In the genomic region with DNA sequence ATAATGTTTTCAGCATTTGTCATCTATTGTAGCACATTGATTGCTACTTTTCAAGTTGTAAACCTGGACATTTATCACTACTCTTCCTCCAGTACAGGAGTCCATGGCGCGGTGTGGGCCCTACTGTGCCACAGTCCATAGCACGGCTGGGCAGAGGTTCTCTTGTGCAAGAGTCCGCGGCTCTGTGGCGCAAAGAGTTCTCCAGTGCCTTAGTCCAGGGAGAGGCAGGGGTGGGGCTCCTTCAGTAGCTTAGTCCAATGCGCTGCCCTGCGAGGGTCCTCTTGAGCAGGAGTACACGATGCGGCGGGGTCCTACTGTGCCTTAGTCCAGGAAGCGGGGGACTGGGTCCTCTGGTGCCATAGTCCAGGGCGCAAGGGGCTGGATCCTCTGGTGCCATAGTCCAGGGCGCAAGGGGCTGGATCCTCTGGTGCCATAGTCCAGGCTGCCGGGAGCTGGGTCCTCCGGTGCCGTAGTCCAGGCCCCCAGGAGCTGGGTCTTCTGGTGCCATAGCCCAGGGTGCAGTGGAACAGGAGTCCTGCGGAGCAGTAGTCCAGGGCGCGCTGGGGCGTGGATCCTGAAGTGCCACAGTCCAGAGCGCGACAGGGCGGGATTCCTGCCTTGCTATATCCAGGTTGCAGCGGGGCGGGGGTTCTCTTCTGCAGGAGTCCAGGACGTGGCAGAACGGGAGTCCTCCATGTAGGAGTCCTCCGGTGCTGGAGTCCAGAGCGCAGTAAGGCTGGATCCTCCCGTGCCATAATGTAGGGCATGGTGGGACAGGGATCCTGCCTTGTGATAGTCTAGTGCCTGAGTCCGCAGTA, we compare ENCODE assay signal across 23 cellular contexts.
A peak's percentile ranks its signal among the peaks of the same experiment; 100 is the strongest.
DNase-seq lines count a peak whose midpoint lies in the region; ATAC-seq, FAIRE-seq and TF ChIP-seq lines count a peak whose summit lies in the region.
"Had no signal": no experiment of that assay in that cellular context is flagged by ENCODE, and none has a peak within 500 bp of the region (broad histone marks: within the 10 kb centered on the region; RNA-seq: fewer than 3 reads in every experiment).

No MANE protein-coding gene starts in this region.

- WGBS in HepG2 (ENCODE audit: low lambda C conversion rate) = 74% methylated on average over 20 of the region's 32 CpGs
- WGBS in right lobe of liver (ENCODE audit: insufficient coverage, low coverage, low lambda C conversion rate, missing lambda C conversion rate) = 93% methylated on average over 2 of the region's 32 CpGs

- TF ChIP-seq POLR2A in HepG2 (IDR thresholded peaks at IDR 0.05; ENCODE audit: insufficient read depth in 1 of 2, low read depth in 2 of 2, low read length in 2 of 2) = no peak
- TF ChIP-seq POLR2A in right lobe of liver (IDR thresholded peaks at IDR 0.05) = no peak

- no peak overlapping the region for H3K9ac ChIP-seq in HepG2 (ENCODE audit: insufficient read depth, low read depth, low read length)
- H3K9ac ChIP-seq: BLaER1 treated with 17β-estradiol and CSF1 and Interleukin-3, amounts not matched to agents 10 nM and 100 nM had no signal

- TF ChIP-seq RAD21 in HepG2 (CRISPR knock-in tag; IDR thresholded peaks at IDR 0.05) = no peak

- no peak for ATAC-seq in HepG2
- no peak for ATAC-seq in right lobe of liver
- no peak for ATAC-seq in lower lobe of right lung
- ATAC-seq in GM21423 (IDR thresholded peaks at IDR 0.05; ENCODE audit: unreplicated experiment) = no peak
- ATAC-seq in stimulated activated naive CD8-positive, alpha-beta T cell treated with anti-CD3 and anti-CD28 coated beads, Interleukin-15, amount 100 ng/mL, for 72 hours = no peak
- ATAC-seq: A549; CD8-positive, alpha-beta T cell had no signal

- FAIRE-seq in HepG2 (lab: Jason Lieb, UNC) = no peak
- FAIRE-seq: A549, D721Med, GM12891, GM19239 had no signal

- H3K36me3 ChIP-seq in HepG2 (replicated peaks in 1 of 2; ENCODE audit: control insufficient read depth in 1 of 2, insufficient read depth in 2 of 2, low read length in 2 of 2) (no peaks in the 10 kb centered on the region), right lobe of liver (no peaks in the 10 kb centered on the region), lower lobe of right lung (no peaks in the 10 kb centered on the region)
- H3K36me3 ChIP-seq: BLaER1 treated with 17β-estradiol and CSF1 and Interleukin-3, amounts not matched to agents 10 nM and 100 nM had no signal

- H3K4me1 ChIP-seq in HepG2 (ENCODE audit: insufficient read depth, low read length) = no peaks in the 10 kb centered on the region
- H3K4me1 ChIP-seq in right lobe of liver = no peaks in the 10 kb centered on the region
- H3K4me1 ChIP-seq in lower lobe of right lung = no peaks in the 10 kb centered on the region
- H3K4me1 ChIP-seq: A549; BLaER1 treated with 17β-estradiol and CSF1 and Interleukin-3, amounts not matched to agents 10 nM and 100 nM; Caco-2 had no signal

- H3K27me3 ChIP-seq in HepG2 (ENCODE audit: control insufficient read depth in 1 of 2, insufficient read depth in 2 of 2, low read length in 2 of 2) (0 out of 5 replicates have a peak, but pooled peaks cover 0 to 3% of the 10 kb centered on the region in 2 experiments), right lobe of liver (no peaks in the 10 kb centered on the region), lower lobe of right lung (ENCODE audit: low read depth) (peaks cover 5% of the 10 kb centered on the region)
- H3K27me3 ChIP-seq: BLaER1 treated with 17β-estradiol and CSF1 and Interleukin-3, amounts not matched to agents 10 nM and 100 nM had no signal

- H3K9me3 Mint-ChIP-seq in stimulated activated naive CD8-positive, alpha-beta T cell treated with anti-CD3 and anti-CD28 coated beads, Interleukin-15, amount 100 ng/mL, for 72 hours = no peaks in the 10 kb centered on the region
- H3K9me3 Mint-ChIP-seq: CD4-positive, alpha-beta T cell; CD8-positive, alpha-beta T cell had no signal

- intact Hi-C loops in HepG2 (cut with micrococcal nuclease; ENCODE audit: unreplicated experiment) (no loop called here), right lobe of liver (cut with DNase I) (no loop called here), lower lobe of right lung (cut with DNase I) (no loop called here), posterior vena cava (cut with DNase I) (no loop called here)

- no peak overlapping the region for H2AFZ ChIP-seq in HepG2 (ENCODE audit: low read length)

- TF ChIP-seq EP300 in HepG2 (IDR thresholded peaks at IDR 0.05; ENCODE audit: low read depth in 2 of 2, low read length in 2 of 2) (no peak), HepG2 (CRISPR knock-in tag; IDR thresholded peaks at IDR 0.05; ENCODE audit: borderline replicate concordance) (no peak)

- H3K27ac ChIP-seq in HepG2 (ENCODE audit: extremely low read length, insufficient read depth, low read length) (no peak overlapping the region), right lobe of liver (no peak overlapping the region), lower lobe of right lung (no peak overlapping the region)
- H3K27ac ChIP-seq: 22Rv1; A549; BLaER1 treated with 17β-estradiol and CSF1 and Interleukin-3, amounts not matched to agents 10 nM and 100 nM; C4-2B had no signal

- no peaks in the 10 kb centered on the region for H4K20me1 ChIP-seq in HepG2 (ENCODE audit: insufficient read depth, low read length)
- H4K20me1 ChIP-seq: BLaER1 treated with 17β-estradiol and CSF1 and Interleukin-3, amounts not matched to agents 10 nM and 100 nM had no signal

- in situ Hi-C loops in HepG2 (cut with HindIII; ENCODE audit: extremely low pct_ligation_motif_present, low pct_unique_long_range_greater_than_20kb) = loop anchor here (25.0 kb wide), 2 partner anchors 245 to 495 kb away; no protein-coding TSS in a partner anchor

- H3K9me3 ChIP-seq in HepG2 (ENCODE audit: low read length) = no peaks in the 10 kb centered on the region
- H3K9me3 ChIP-seq in right lobe of liver = no peaks in the 10 kb centered on the region
- H3K9me3 ChIP-seq in lower lobe of right lung = no peaks in the 10 kb centered on the region
- H3K9me3 ChIP-seq: A549, Caco-2 had no signal

- TF ChIP-seq CTCF in HepG2 (CRISPR knock-in tag; IDR thresholded peaks at IDR 0.05) (no peak), right lobe of liver (IDR thresholded peaks at IDR 0.05) (no peak), lower lobe of right lung (IDR thresholded peaks at IDR 0.05) (no peak)

- H3K4me3 Mint-ChIP-seq in stimulated activated naive CD8-positive, alpha-beta T cell treated with anti-CD3 and anti-CD28 coated beads, Interleukin-15, amount 100 ng/mL, for 72 hours = no peak overlapping the region
- H3K4me3 Mint-ChIP-seq: B cell; CD4-positive, alpha-beta T cell; CD8-positive, alpha-beta T cell had no signal

- H3K4me3 ChIP-seq in HepG2 (replicated peaks in 1 of 3; ENCODE audit: insufficient read depth in 1 of 3, low read depth in 2 of 3, low read length in 3 of 3) = no peak overlapping the region
- H3K4me3 ChIP-seq in right lobe of liver = no peak overlapping the region
- no peak overlapping the region for H3K4me3 ChIP-seq in lower lobe of right lung
- H3K4me3 ChIP-seq: A549; BLaER1 treated with 17β-estradiol and CSF1 and Interleukin-3, amounts not matched to agents 10 nM and 100 nM had no signal

- DNase-seq in NOMO-1 treated with DMSO at 0.1 percent for 48 hours (lab: John Stamatoyannopoulos, UW; ENCODE audit: unreplicated experiment) (peak; percentile 18), NOMO-1 (lab: John Stamatoyannopoulos, UW; ENCODE audit: unreplicated experiment in 2 of 2) (no peak), HepG2 (ENCODE audit: low spot score) (no peak), right lobe of liver (no peak), lower lobe of right lung (peak; percentile 36), posterior vena cava (ENCODE audit: low spot score) (peak; percentile 65)
- no peak for DNase-seq in stimulated activated naive CD8-positive, alpha-beta T cell treated with anti-CD3 and anti-CD28 coated beads, Interleukin-15, amount 100 ng/mL, for 72 hours
- DNase-seq: AML-193; Caco-2; Calu3; CD4-positive, alpha-beta T cell; CD8-positive, alpha-beta T cell; DMS79 treated with DMSO at 0.1 percent for 48 hours; GF-D8 had no signal

- peaks cover 26% of the 10 kb centered on the region for H3K27me3 Mint-ChIP-seq in stimulated activated naive CD8-positive, alpha-beta T cell treated with anti-CD3 and anti-CD28 coated beads, Interleukin-15, amount 100 ng/mL, for 72 hours

- POLR2A ChIA-PET in HepG2 (lab: Yijun Ruan, JAX) = no interaction called here

- BruUV-seq in HepG2 (replicated peaks; lab: Mats Ljungman, UMichigan) = no TSS peak

- no peaks in the 10 kb centered on the region for H3K4me1 Mint-ChIP-seq in stimulated activated naive CD8-positive, alpha-beta T cell treated with anti-CD3 and anti-CD28 coated beads, Interleukin-15, amount 100 ng/mL, for 72 hours
- H3K4me1 Mint-ChIP-seq: B cell had no signal

- no peak overlapping the region for H3K27ac Mint-ChIP-seq in stimulated activated naive CD8-positive, alpha-beta T cell treated with anti-CD3 and anti-CD28 coated beads, Interleukin-15, amount 100 ng/mL, for 72 hours
- H3K27ac Mint-ChIP-seq: B cell; CD4-positive, alpha-beta T cell; CD8-positive, alpha-beta T cell had no signal

- H3K4me2 ChIP-seq in HepG2 (ENCODE audit: low read depth, low read length) = no peak overlapping the region
- H3K4me2 ChIP-seq: A549; BLaER1 treated with 17β-estradiol and CSF1 and Interleukin-3, amounts not matched to agents 10 nM and 100 nM had no signal

- CTCF ChIA-PET in HepG2 (lab: Yijun Ruan, JAX; ENCODE audit: low intra/inter-chr PET ratio, low total read pairs) = no interaction called here

- H3K79me2 ChIP-seq in HepG2 (ENCODE audit: insufficient read depth, low read length) = no peaks in the 10 kb centered on the region

TF ChIP-seq in HepG2, 621 proteins besides CTCF, POLR2A, EP300 and RAD21:
- TF ChIP-seq, protein P1, sequence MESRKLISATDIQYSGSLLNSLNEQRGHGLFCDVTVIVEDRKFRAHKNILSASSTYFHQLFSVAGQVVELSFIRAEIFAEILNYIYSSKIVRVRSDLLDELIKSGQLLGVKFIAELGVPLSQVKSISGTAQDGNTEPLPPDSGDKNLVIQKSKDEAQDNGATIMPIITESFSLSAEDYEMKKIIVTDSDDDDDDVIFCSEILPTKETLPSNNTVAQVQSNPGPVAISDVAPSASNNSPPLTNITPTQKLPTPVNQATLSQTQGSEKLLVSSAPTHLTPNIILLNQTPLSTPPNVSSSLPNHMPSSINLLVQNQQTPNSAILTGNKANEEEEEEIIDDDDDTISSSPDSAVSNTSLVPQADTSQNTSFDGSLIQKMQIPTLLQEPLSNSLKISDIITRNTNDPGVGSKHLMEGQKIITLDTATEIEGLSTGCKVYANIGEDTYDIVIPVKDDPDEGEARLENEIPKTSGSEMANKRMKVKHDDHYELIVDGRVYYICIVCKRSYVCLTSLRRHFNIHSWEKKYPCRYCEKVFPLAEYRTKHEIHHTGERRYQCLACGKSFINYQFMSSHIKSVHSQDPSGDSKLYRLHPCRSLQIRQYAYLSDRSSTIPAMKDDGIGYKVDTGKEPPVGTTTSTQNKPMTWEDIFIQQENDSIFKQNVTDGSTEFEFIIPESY (CRISPR knock-in tag; IDR thresholded peaks at IDR 0.05) = peak; percentile 96
- TF ChIP-seq PHF8 (CRISPR knock-in tag; IDR thresholded peaks at IDR 0.05) (no peak), CEBPB (IDR thresholded peaks at IDR 0.05; ENCODE audit: borderline replicate concordance, low read depth, low read length) (0 out of 2 replicates have a peak, but pooled peaks have one; percentile 19)
TF ChIP-seq in HepG2: peak in this region for 2.

Comparison
In these comparisons a context has a peak if more than half of its experiments do, and no peak if none do; other contexts are left out.
1. DNase-seq: peak in NOMO-1 treated with DMSO at 0.1 percent for 48 hours (single experiment), lower lobe of right lung (single experiment) and posterior vena cava (single experiment); none in NOMO-1 (0 of 2), HepG2 (single experiment), right lobe of liver (0 of 3) and stimulated activated naive CD8-positive, alpha-beta T cell treated with anti-CD3 and anti-CD28 coated beads, Interleukin-15, amount 100 ng/mL, for 72 hours (0 of 2).